ENCODE assay signal across 16 cellular contexts in genomic region chr16:83253526-83253925, GRCh38.
A peak's percentile ranks its signal among the peaks of the same experiment; 100 is the strongest.
DNase-seq lines count a peak whose midpoint lies in the region; FAIRE-seq and TF ChIP-seq lines count a peak whose summit lies in the region.
"Had no signal": no experiment of that assay in that cellular context is flagged by ENCODE, and none has a peak within 500 bp of the region (broad histone marks: within the 10 kb centered on the region; RNA-seq: fewer than 3 reads in every experiment).

No MANE protein-coding gene starts in this region.

- DNase-seq in COLO668 (lab: John Stamatoyannopoulos, UW; ENCODE audit: unreplicated experiment): peak; percentile 47
- DNase-seq in NCI-H1105 (lab: John Stamatoyannopoulos, UW): peak; percentile 79
- DNase-seq in NCI-H526 treated with DMSO at 0.1 percent for 48 hours (lab: John Stamatoyannopoulos, UW): peak; percentile 48
- DNase-seq in bronchial epithelial cell (ENCODE audit: low read depth): peak; percentile 90
- DNase-seq in substantia nigra (lab: John Stamatoyannopoulos, UW): no peak
- DNase-seq in foreskin fibroblast: no peak
- no peak for DNase-seq in thyroid gland
- DNase-seq: DMS 273 treated with DMSO at 0.1 percent for 48 hours, MV-4-11, NCI-H2029 treated with DMSO at 0.1 percent for 48 hours, Right ventricle myocardium superior had no signal

- WGBS in thyroid gland, 2 donors: 64% methylated on average over 3 of the region's 3 CpGs

- TF ChIP-seq CTCF in bronchial epithelial cell (IDR thresholded peaks at IDR 0.05; ENCODE audit: insufficient read depth, low read length, severe bottlenecking) (no peak), foreskin fibroblast (IDR thresholded peaks at IDR 0.05; ENCODE audit: low read depth, low read length) (no peak), thyroid gland (IDR thresholded peaks at IDR 0.05) (no peak)

- H3K4me3 ChIP-seq in bronchial epithelial cell (ENCODE audit: low read depth, low read length): no peak overlapping the region
- H3K4me3 ChIP-seq in foreskin fibroblast (ENCODE audit: low read depth in 1 of 2, low read length in 2 of 2): no peak overlapping the region
- H3K4me3 ChIP-seq in thyroid gland (replicated peaks in 1 of 3): no peak overlapping the region
- H3K4me3 ChIP-seq: K562, SK-N-MC had no signal

- no peak for TF ChIP-seq POLR2A in thyroid gland (IDR thresholded peaks at IDR 0.05)

- H3K9me3 ChIP-seq in thyroid gland: no peaks in the 10 kb centered on the region

- H3K27me3 ChIP-seq in bronchial epithelial cell (ENCODE audit: control insufficient read depth, insufficient read depth, low read length) (no peaks in the 10 kb centered on the region), thyroid gland (no peaks in the 10 kb centered on the region)

- intact Hi-C loops in thyroid gland (cut with DNase I): no loop called here

- H3K36me3 ChIP-seq in bronchial epithelial cell (ENCODE audit: control insufficient read depth, insufficient read depth, low read length) (no peaks in the 10 kb centered on the region), thyroid gland (no peaks in the 10 kb centered on the region)

- no peak overlapping the region for H3K27ac ChIP-seq in substantia nigra (ENCODE audit: low read depth, low read length, poor library complexity, severe bottlenecking)
- H3K27ac ChIP-seq in thyroid gland: no peak overlapping the region
- H3K27ac ChIP-seq: C4-2B, SK-N-MC had no signal

- no peaks in the 10 kb centered on the region for H3K4me1 ChIP-seq in thyroid gland

- no peak for FAIRE-seq in bronchial epithelial cell (lab: Jason Lieb, UNC)
- FAIRE-seq: GM19239, H1, K562 had no signal

Comparison
In these comparisons a context has a peak if more than half of its experiments do, and no peak if none do; other contexts are left out.
1. DNase-seq: peak in COLO668 (single experiment), NCI-H1105 (single experiment), NCI-H526 treated with DMSO at 0.1 percent for 48 hours (single experiment) and bronchial epithelial cell (single experiment); none in substantia nigra (0 of 49), foreskin fibroblast (0 of 2) and thyroid gland (0 of 2).